ENCODE assay signal across 8 cellular contexts in genomic region chr19:45038931-45039893, GRCh38. TPM values are rescaled to one million over a fixed set of nuclear protein-coding genes. Genes with fewer than 3 reads are reported as not detected.
DNase-seq lines count a peak whose midpoint lies in the region; ATAC-seq, FAIRE-seq and TF ChIP-seq lines count a peak whose summit lies in the region.

Gene CLASRP (plus strand): TSS chr19:45039045. CDS start chr19:45040213, 1,168 bp downstream.

- FAIRE-seq in keratinocyte (lab: Jason Lieb, UNC) = no peak

- H3K27me3 ChIP-seq in ACC112 (ENCODE audit: insufficient read depth, low read length) = no peaks in the 10 kb centered on the region
- H3K27me3 ChIP-seq in keratinocyte (ENCODE audit: control insufficient read depth, extremely low read depth, insufficient read depth, low read length) = no peaks in the 10 kb centered on the region

- DNase-seq in NCI-H2227 (lab: John Stamatoyannopoulos, UW; ENCODE audit: unreplicated experiment) (peak; percentile 90), keratinocyte (ENCODE audit: low read depth, low spot score) (no peak)
- DNase-seq in activated CD4-positive, CD25-positive, alpha-beta regulatory T cell treated with anti-CD3 and anti-CD28 coated beads, Interleukin-2, amount 50 U/mL, for 16 hours (ENCODE audit: low read depth, low spot score) = peak; percentile 80
- DNase-seq in central memory CD4-positive, alpha-beta T cell = peak; percentile 83
- peak; percentile 76 to 87 (median 85) for DNase-seq in stimulated activated CD4-positive, alpha-beta T cell treated with anti-CD3 and anti-CD28 coated beads, Interleukin-12 subunit alpha, Interleukin-12 subunit beta, amount 100 ng/mL, for 48 hours (ENCODE audit: low read depth in 2 of 3, low spot score in 1 of 3)

- H3K4me1 ChIP-seq in ACC112 (ENCODE audit: control insufficient read depth, insufficient read depth, low read length, unreplicated experiment) (peaks cover 12% of the 10 kb centered on the region), keratinocyte (ENCODE audit: control insufficient read depth, extremely low read depth, insufficient read depth, low read length) (peaks cover 7% of the 10 kb centered on the region)

- H3K9me1 ChIP-seq in keratinocyte (ENCODE audit: control insufficient read depth, extremely low read depth, insufficient read depth, low read length) = no peaks in the 10 kb centered on the region

- dilution Hi-C loops in keratinocyte (cut with MboI; ENCODE audit: extremely low pct_ligation_motif_present, low sequenced_read_pairs) = no loop called here

- peaks cover 36% of the 10 kb centered on the region for H3K79me2 ChIP-seq in ACC112 (ENCODE audit: control insufficient read depth, insufficient read depth, low read length, unreplicated experiment)
- peaks cover 41% of the 10 kb centered on the region for H3K79me2 ChIP-seq in keratinocyte (ENCODE audit: control insufficient read depth, insufficient read depth, low read length)

- H3K9me3 ChIP-seq in keratinocyte (ENCODE audit: control insufficient read depth, low read depth, low read length) = no peaks in the 10 kb centered on the region

- ATAC-seq in GM18870 (IDR thresholded peaks at IDR 0.05; ENCODE audit: unreplicated experiment) = peak; percentile 55
- ATAC-seq in HG03135 (IDR thresholded peaks at IDR 0.05; ENCODE audit: unreplicated experiment) = peak; percentile 78

- TF ChIP-seq CTCF in keratinocyte (optimal IDR thresholded peaks at IDR 0.05 in 1 of 3, IDR thresholded peaks at IDR 0.05 in 1 of 3, conservative IDR thresholded peaks at IDR 0.05 in 1 of 3; ENCODE audit: extremely low read depth in 1 of 3, insufficient read depth in 2 of 3, low read length in 3 of 3) = no peak

- no peak within 1 kb of the TSS for H2AFZ ChIP-seq in ACC112 (ENCODE audit: low read length, unreplicated experiment)
- peak within 1 kb of the TSS; percentile 52 for H2AFZ ChIP-seq in keratinocyte (ENCODE audit: control insufficient read depth, low read length)

- H3K4me3 ChIP-seq in ACC112 (ENCODE audit: low read depth, low read length) (peak within 1 kb of the TSS; percentile 84), keratinocyte (ENCODE audit: control insufficient read depth in 2 of 3, extremely low read depth in 1 of 3, insufficient read depth in 2 of 3, low read depth in 1 of 3, low read length in 3 of 3) (peak within 1 kb of the TSS; percentile 69 to 96 (median 81))

- peaks cover 9% of the 10 kb centered on the region for H4K20me1 ChIP-seq in keratinocyte (ENCODE audit: control insufficient read depth, extremely low read depth, insufficient read depth, low read length)

- H3K27ac ChIP-seq in ACC112 (ENCODE audit: low read depth, low read length) (peak within 1 kb of the TSS; percentile 92), keratinocyte (ENCODE audit: control insufficient read depth, insufficient read depth, low read length) (peak within 1 kb of the TSS; percentile 74)

- H3K36me3 ChIP-seq in ACC112 (ENCODE audit: insufficient read depth, low read length) (peaks cover 14% of the 10 kb centered on the region; the same call in 1 of the 2 replicates), keratinocyte (ENCODE audit: control insufficient read depth in 2 of 2, extremely low read depth in 1 of 2, insufficient read depth in 2 of 2, low read length in 2 of 2) (peaks cover 21 to 22% of the 10 kb centered on the region in 2 experiments)

- peak within 1 kb of the TSS; percentile 88 for H3K9ac ChIP-seq in keratinocyte (ENCODE audit: control insufficient read depth, extremely low read depth, insufficient read depth, low read length)

- H3K4me2 ChIP-seq in keratinocyte (ENCODE audit: control insufficient read depth, extremely low read depth, insufficient read depth, low read depth, low read length) = peak within 1 kb of the TSS; percentile 84

RNA-seq across cellular contexts. Expression of gene CLASRP, which starts in this region (rescaled TPM):
- 15.7 to 21.4 TPM (median 19.7 TPM) in 3 replicates for polyA plus RNA-seq in keratinocyte
- polyA plus RNA-seq in keratinocyte (2011; ENCODE audit: low read depth) = 47.9 TPM
- polyA plus RNA-seq in keratinocyte (2011; cell fraction: cytosol; rRNA removed) = 4.4 and 7.1 TPM in 2 replicates
- polyA plus RNA-seq in keratinocyte (2011; cell fraction: nucleus; rRNA removed) = 61.4 and 64.9 TPM in 2 replicates
- polyA plus RNA-seq in keratinocyte (2012; ENCODE audit: low replicate concordance) = 32.0 and 49.1 TPM in 2 replicates
- 8.5 to 25.1 TPM (median 22.6 TPM) in 3 replicates for polyA minus RNA-seq in keratinocyte
- polyA minus RNA-seq in keratinocyte (2011; cell fraction: cytosol; rRNA and poly(A)+ RNA removed) = 5.4 TPM
- 10.3 and 14.9 TPM in 2 replicates for polyA minus RNA-seq in keratinocyte (2011; cell fraction: nucleus; rRNA and poly(A)+ RNA removed)
